Comparison of ENCODE assay signal across 19 cellular contexts in genomic region chr6:158828807-158829206, GRCh38. TPM values are rescaled to one million over a fixed set of nuclear protein-coding genes. Genes with fewer than 3 reads are reported as not detected.
A peak's percentile ranks its signal among the peaks of the same experiment; 100 is the strongest.
DNase-seq lines count a peak whose midpoint lies in the region; ATAC-seq, FAIRE-seq and TF ChIP-seq lines count a peak whose summit lies in the region.
"Had no signal": no experiment of that assay in that cellular context is flagged by ENCODE, and none has a peak within 500 bp of the region (broad histone marks: within the 10 kb centered on the region; RNA-seq: fewer than 3 reads in every experiment).

No MANE protein-coding gene starts in this region.

- no peak overlapping the region for H4K5ac ChIP-seq in H1 (ENCODE audit: insufficient read length, low read depth, low read length)

- H3K79me2 ChIP-seq in H1 (ENCODE audit: control insufficient read depth in 1 of 2, insufficient read depth in 2 of 2, low read length in 2 of 2), result no peaks in the 10 kb centered on the region
- H3K79me2 ChIP-seq in osteoblast (ENCODE audit: insufficient read depth, low read length), result no peaks in the 10 kb centered on the region

- H3K23ac ChIP-seq in H1 (ENCODE audit: insufficient read length), result no peak overlapping the region

- H3K36me3 ChIP-seq in H1 (ENCODE audit: control insufficient read depth in 2 of 4, insufficient read depth in 4 of 4, low read length in 3 of 4) (no peaks in the 10 kb centered on the region), osteoblast (ENCODE audit: insufficient read depth, low read length) (no peaks in the 10 kb centered on the region), H7 (replicated peaks; ENCODE audit: control insufficient read depth, insufficient read depth, low read length) (no peaks in the 10 kb centered on the region)
- H3K36me3 ChIP-seq: BLaER1, HAP-1 had no signal

- H3K14ac ChIP-seq in H1 (ENCODE audit: insufficient read length), result no peak overlapping the region

- CTCF ChIA-PET in H1 (lab: Charles Lee; ENCODE audit: partially characterized antibody), result interaction anchor here (0.7 kb wide), 1 partner anchor 21 kb away, joined by 3 read pairs; no protein-coding TSS in a partner anchor

- no peak overlapping the region for H3K9ac ChIP-seq in H1 (replicated peaks in 1 of 4; ENCODE audit: extremely low read depth in 1 of 4, low read depth in 3 of 4, low read length in 3 of 4)
- H3K9ac ChIP-seq: BLaER1, GM23248 had no signal

- H3K27me3 ChIP-seq in H1 (replicated peaks in 1 of 4; ENCODE audit: control insufficient read depth in 3 of 4, extremely low read depth in 1 of 4, insufficient read depth in 3 of 4, low read length in 3 of 4), result no peaks in the 10 kb centered on the region
- H3K27me3 ChIP-seq in osteoblast (ENCODE audit: insufficient read depth, low read length), result no peaks in the 10 kb centered on the region
- H3K27me3 ChIP-seq in H7 (ENCODE audit: control insufficient read depth, insufficient read depth, low read length), result no peaks in the 10 kb centered on the region; the same call in 1 of the 2 replicates
- H3K27me3 ChIP-seq: BLaER1 had no signal

- 0 out of 2 replicates have a peak overlapping the region, but pooled peaks have one; percentile 66 for H2BK20ac ChIP-seq in H1 (ENCODE audit: low read length)

- H3K4me1 ChIP-seq in H1 (replicated peaks in 1 of 4; ENCODE audit: control insufficient read depth in 3 of 4, insufficient read depth in 4 of 4, low read length in 3 of 4) (peaks cover 0 to 3% (median under 1%) of the 10 kb centered on the region in 4 experiments; a peak in 1 of 7 replicates), osteoblast (ENCODE audit: insufficient read depth, low read length) (no peaks in the 10 kb centered on the region)
- H3K4me1 ChIP-seq: BLaER1, HAP-1 had no signal

- H3K4me2 ChIP-seq in H1 (ENCODE audit: insufficient read depth in 1 of 2, low read depth in 2 of 2, low read length in 2 of 2), result no peak overlapping the region
- H3K4me2 ChIP-seq in osteoblast (ENCODE audit: insufficient read depth, low read length), result no peak overlapping the region
- H3K4me2 ChIP-seq: BLaER1 had no signal

- no peak for TF ChIP-seq CTCF in H1 (IDR thresholded peaks at IDR 0.05; ENCODE audit: control extremely low read depth in 1 of 3, insufficient read depth in 1 of 3, low read depth in 1 of 3, low read length in 3 of 3)
- no peak for TF ChIP-seq CTCF in osteoblast (IDR thresholded peaks at IDR 0.05; ENCODE audit: extremely low read depth, low read depth, low read length)
- no peak for TF ChIP-seq CTCF in D721Med (IDR thresholded peaks at IDR 0.05; ENCODE audit: insufficient read depth, missing control alignments)

- no peak for TF ChIP-seq EP300 in H1 (IDR thresholded peaks at IDR 0.05; ENCODE audit: borderline replicate concordance in 1 of 2, low read depth in 2 of 2, low read length in 2 of 2)

- H3K4me3 ChIP-seq in H1 (ENCODE audit: extremely low read depth in 1 of 4, insufficient read depth in 2 of 4, low read depth in 3 of 4, low read length in 4 of 4) (no peak overlapping the region), osteoblast (ENCODE audit: insufficient read depth, low read length) (no peak overlapping the region), H7 (ENCODE audit: insufficient read depth, low read depth, low read length) (no peak overlapping the region)
- H3K4me3 ChIP-seq: BLaER1, GM12878, GM23248, HAP-1 had no signal

- H2BK12ac ChIP-seq in H1 (ENCODE audit: low read depth, low read length), result no peak overlapping the region

- H2BK5ac ChIP-seq in H1 (ENCODE audit: low read depth, low read length), result no peak overlapping the region

- no peak overlapping the region for H3K18ac ChIP-seq in H1 (ENCODE audit: extremely low read depth, low read length)

- H3K27ac ChIP-seq in H1 (ENCODE audit: low read depth, low read length) (no peak overlapping the region), osteoblast (ENCODE audit: low read depth, low read length) (no peak overlapping the region)
- H3K27ac ChIP-seq: BLaER1, C4-2B, GM23248 had no signal

- no peak overlapping the region for H3K56ac ChIP-seq in H1 (replicated peaks; ENCODE audit: insufficient read length, low read depth, low read length)

- no peak for TF ChIP-seq POLR2A in H1 (IDR thresholded peaks at IDR 0.05; ENCODE audit: control extremely low read depth in 1 of 2, low read depth in 2 of 2, low read length in 2 of 2)

- POLR2A ChIA-PET in H1 (lab: Charles Lee; ENCODE audit: partially characterized antibody), result interaction anchor here (0.9 to 1.0 kb wide), 2 partner anchors 9 to 61 kb away, joined by 3 to 4 read pairs; partner anchors contain the start of gene EZR

- H2AFZ ChIP-seq in H1 (ENCODE audit: low read length), result no peak overlapping the region
- no peak overlapping the region for H2AFZ ChIP-seq in osteoblast (ENCODE audit: low read length)
- H2AFZ ChIP-seq: GM23248 had no signal

- no peak overlapping the region for H2AK5ac ChIP-seq in H1 (ENCODE audit: low read depth, low read length)

- DNase-seq in GM19239 (ENCODE audit: insufficient read length, low spot score) (no peak), H1 (ENCODE audit: low read depth in 1 of 2, low spot score in 2 of 2) (no peak), osteoblast (ENCODE audit: insufficient read length, low spot score, missing footprints) (peak; percentile 29), H7 (no peak), D721Med (ENCODE audit: insufficient read length, low spot score) (no peak)
- DNase-seq: Caco-2; CD4-positive, CD25-positive, alpha-beta regulatory T cell; CD8-positive, alpha-beta T cell; DMS 273 treated with DMSO at 0.1 percent for 48 hours; DMS79; EL; GDM1; GM23248; HFFc6 had no signal

- no peak overlapping the region for H2BK15ac ChIP-seq in H1 (ENCODE audit: low read length)

- TF ChIP-seq RAD21 in H1 (IDR thresholded peaks at IDR 0.05 in 1 of 2, conservative IDR thresholded peaks at IDR 0.05 in 1 of 2; ENCODE audit: low read depth in 2 of 2, low read length in 2 of 2), result no peak

- no peaks in the 10 kb centered on the region for H3K79me1 ChIP-seq in H1 (ENCODE audit: low read depth, low read length)

- H4K8ac ChIP-seq in H1 (ENCODE audit: extremely low read depth, insufficient read depth, low read length), result no peak overlapping the region

- H2BK120ac ChIP-seq in H1 (replicated peaks; ENCODE audit: low read depth, low read length), result no peak overlapping the region

- no peaks in the 10 kb centered on the region for H3K23me2 ChIP-seq in H1 (ENCODE audit: low read depth, low read length)

- H4K20me1 ChIP-seq in H1 (replicated peaks in 1 of 2; ENCODE audit: control insufficient read depth in 1 of 2, insufficient read depth in 2 of 2, low read length in 2 of 2) (no peaks in the 10 kb centered on the region), osteoblast (ENCODE audit: insufficient read depth, low read length) (no peaks in the 10 kb centered on the region)
- H4K20me1 ChIP-seq: BLaER1 had no signal

- H3K4ac ChIP-seq in H1 (replicated peaks; ENCODE audit: insufficient read length, low read depth, low read length), result no peak overlapping the region

- H4K91ac ChIP-seq in H1 (replicated peaks; ENCODE audit: insufficient read length, low read length), result no peak overlapping the region

- WGBS in H1 (ENCODE audit: extremely low coverage in 1 of 2, insufficient coverage in 1 of 2, insufficient read length in 1 of 2, insufficient replicate concordance in 2 of 2, low coverage in 1 of 2, low lambda C conversion rate in 2 of 2, missing lambda C conversion rate in 1 of 2), 2 experiments, result 74% methylated on average over 7 of the region's 7 CpGs; no CpG with 5 or more reads in 1 of the 2 experiments

- no peak for ATAC-seq in HG03432 (IDR thresholded peaks at IDR 0.05; ENCODE audit: unreplicated experiment)
- ATAC-seq: CD8-positive, alpha-beta T cell; GM12878 had no signal

- H3K9me3 ChIP-seq in H1 (ENCODE audit: insufficient read depth in 2 of 2, low read depth in 1 of 2, low read length in 1 of 2), result no peaks in the 10 kb centered on the region
- no peaks in the 10 kb centered on the region for H3K9me3 ChIP-seq in osteoblast (ENCODE audit: low read depth, low read length)
- H3K9me3 ChIP-seq: BLaER1, Caco-2, HAP-1 had no signal

- peak; percentile 23 for FAIRE-seq in GM19239 (lab: Jason Lieb, UNC)
- no peak for FAIRE-seq in H1 (lab: Jason Lieb, UNC)
- FAIRE-seq in D721Med (lab: Jason Lieb, UNC), result no peak
- FAIRE-seq: GM12878 had no signal

TF ChIP-seq in H1, 55 proteins besides CTCF, POLR2A, EP300 and RAD21:
- no peak for TF ChIP-seq GABPA (IDR thresholded peaks at IDR 0.05; ENCODE audit: borderline replicate concordance, insufficient read depth, low read length)
- no peak for TF ChIP-seq ASH2L (IDR thresholded peaks at IDR 0.05; ENCODE audit: low read length)
- TF ChIP-seq PHF8 (conservative IDR thresholded peaks at IDR 0.05; ENCODE audit: low read depth, low read length), result no peak
- TF ChIP-seq YY1 (IDR thresholded peaks at IDR 0.05; ENCODE audit: low read depth, low read length), result no peak
- TF ChIP-seq MAFK (IDR thresholded peaks at IDR 0.05; ENCODE audit: low read depth, low read length), result no peak
- no peak for TF ChIP-seq HDAC2 (IDR thresholded peaks at IDR 0.05; ENCODE audit: borderline replicate concordance in 1 of 2, low read depth in 2 of 2, low read length in 2 of 2)
- no peak for TF ChIP-seq TAF7 (optimal IDR thresholded peaks at IDR 0.05; ENCODE audit: borderline replicate concordance, low read depth, low read length)
- no peak for TF ChIP-seq NANOG (IDR thresholded peaks at IDR 0.05; ENCODE audit: insufficient read depth, low read depth, low read length, poor library complexity, severe bottlenecking)
- TF ChIP-seq SAP30 (IDR thresholded peaks at IDR 0.05; ENCODE audit: insufficient read depth, insufficient replicate concordance, low read length), result no peak
- no peak for TF ChIP-seq SP1 (IDR thresholded peaks at IDR 0.05; ENCODE audit: low read depth, low read length)
- TF ChIP-seq RFX5 (IDR thresholded peaks at IDR 0.05; ENCODE audit: borderline replicate concordance, low read depth, low read length), result no peak
- TF ChIP-seq BACH1 (IDR thresholded peaks at IDR 0.05; ENCODE audit: low read length), result no peak
- no peak for TF ChIP-seq EZH2 (IDR thresholded peaks at IDR 0.05; ENCODE audit: low read depth, low read length, severe bottlenecking)

RNA-seq across cellular contexts. Expression of gene EZR, which starts 9.6 kb away (rescaled TPM):
- 286 and 287 TPM in 2 replicates for total RNA-seq in H1 (2021; fragmentation: NEBNext Ultra II Directional; extraction: Animal tissue kit (Norgen Biotek cat#: 25700))
- 122 and 138 TPM in 2 replicates for polyA plus RNA-seq in H1 (2011; rRNA removed)
- polyA plus RNA-seq in H1 (2011; cell fraction: cytosol; rRNA removed), result 180 TPM
- 214 TPM for polyA plus RNA-seq in H1 (2011; cell fraction: nucleus; rRNA removed)
- 182 to 212 TPM (median 197 TPM) in 4 replicates for polyA plus RNA-seq in H1 (2012, experiment 1 of 2)
- polyA plus RNA-seq in H1 (2012, experiment 2 of 2), result 94.1 TPM
- 180 TPM for polyA plus RNA-seq in H1 (2013, experiment 1 of 2)
- polyA plus RNA-seq in H1 (2013, experiment 2 of 2), result 182 TPM
- polyA minus RNA-seq in H1 (2011; rRNA and poly(A)+ RNA removed), result 153 and 157 TPM in 2 replicates
- polyA minus RNA-seq in H1 (2011; cell fraction: cytosol; rRNA and poly(A)+ RNA removed), result 91.7 TPM
- polyA minus RNA-seq in H1 (2011; cell fraction: nucleus; rRNA and poly(A)+ RNA removed), result 77.4 TPM
- 69.8 and 89.4 TPM in 2 replicates for total RNA-seq in osteoblast
- 203 and 216 TPM in 2 replicates for total RNA-seq in H7 (2014; rRNA removed; shearing (Covaris generic))
